In genomic region chr3:9727041-9727595, GRCh38 we compare ENCODE assay signal across 1 cellular context.
TF ChIP-seq lines count a peak whose summit lies in the region.

No MANE protein-coding gene starts in this region.

TF ChIP-seq in HepG2, 621 proteins besides CTCF, POLR2A, EP300 and RAD21:
- no peak for TF ChIP-seq NCOA1 (CRISPR knock-in tag; IDR thresholded peaks at IDR 0.05)
- TF ChIP-seq ZNF564 (CRISPR knock-in tag; IDR thresholded peaks at IDR 0.05): no peak
- 0 out of 2 replicates have a peak, but pooled peaks have one; percentile 34 for TF ChIP-seq MAZ (IDR thresholded peaks at IDR 0.05; ENCODE audit: borderline replicate concordance, low read depth, low read length)
- TF ChIP-seq MAZ (CRISPR knock-in tag; IDR thresholded peaks at IDR 0.05; ENCODE audit: low read depth): no peak
- no peak for TF ChIP-seq ZBTB44 (CRISPR knock-in tag; IDR thresholded peaks at IDR 0.05)
- TF ChIP-seq SRSF4 (IDR thresholded peaks at IDR 0.05; ENCODE audit: low read depth, low read length, poor library complexity, severe bottlenecking): no peak
- no peak for TF ChIP-seq BATF2 (CRISPR knock-in tag; IDR thresholded peaks at IDR 0.05)
- no peak for TF ChIP-seq ZNF275 (CRISPR knock-in tag; IDR thresholded peaks at IDR 0.05; ENCODE audit: borderline replicate concordance)
- no peak for TF ChIP-seq HIC2 (CRISPR knock-in tag; IDR thresholded peaks at IDR 0.05; ENCODE audit: low read depth)
- TF ChIP-seq CC2D1A (CRISPR knock-in tag; IDR thresholded peaks at IDR 0.05): no peak
- TF ChIP-seq SMC3 (IDR thresholded peaks at IDR 0.05; ENCODE audit: low read length): peak; percentile 43; the same call in 1 of the 2 replicates
- TF ChIP-seq CBX5 (CRISPR knock-in tag; IDR thresholded peaks at IDR 0.05; ENCODE audit: borderline replicate concordance): no peak
- no peak for TF ChIP-seq SMARCC2 (IDR thresholded peaks at IDR 0.05)
- no peak for TF ChIP-seq AGO1 (IDR thresholded peaks at IDR 0.05; ENCODE audit: low read depth, low read length, poor library complexity, severe bottlenecking)
- no peak for TF ChIP-seq ZNF687 (CRISPR knock-in tag; IDR thresholded peaks at IDR 0.05)
- TF ChIP-seq E2F5 (CRISPR knock-in tag; conservative IDR thresholded peaks at IDR 0.05): no peak
- no peak for TF ChIP-seq ZSCAN12 (CRISPR knock-in tag; IDR thresholded peaks at IDR 0.05)
- TF ChIP-seq MTERF4 (CRISPR knock-in tag; IDR thresholded peaks at IDR 0.05): no peak
- TF ChIP-seq POGK (CRISPR knock-in tag; conservative IDR thresholded peaks at IDR 0.05): 0 out of 2 replicates have a peak, but pooled peaks have one; percentile 21
- TF ChIP-seq ARID3A (IDR thresholded peaks at IDR 0.05; ENCODE audit: low read depth, low read length): peak; percentile 82
- TF ChIP-seq MLX (CRISPR knock-in tag; IDR thresholded peaks at IDR 0.05): no peak
- TF ChIP-seq ZNF382 (CRISPR knock-in tag; IDR thresholded peaks at IDR 0.05; ENCODE audit: borderline replicate concordance): no peak
- TF ChIP-seq SOX5 (CRISPR knock-in tag; IDR thresholded peaks at IDR 0.05; ENCODE audit: borderline replicate concordance): no peak
- no peak for TF ChIP-seq ZNF460 (CRISPR knock-in tag; IDR thresholded peaks at IDR 0.05; ENCODE audit: borderline replicate concordance)
- TF ChIP-seq CBFB (CRISPR knock-in tag; IDR thresholded peaks at IDR 0.05): no peak
- no peak for TF ChIP-seq CSRNP2 (CRISPR knock-in tag; conservative IDR thresholded peaks at IDR 0.05; ENCODE audit: low read depth)
- TF ChIP-seq FOXK1 (CRISPR knock-in tag; IDR thresholded peaks at IDR 0.05; ENCODE audit: borderline replicate concordance, low read depth): no peak
- peak; percentile 41 for TF ChIP-seq STAG1 (CRISPR knock-in tag; IDR thresholded peaks at IDR 0.05)
- no peak for TF ChIP-seq ZNF777 (CRISPR knock-in tag; IDR thresholded peaks at IDR 0.05)
- TF ChIP-seq CBX1 (IDR thresholded peaks at IDR 0.05; ENCODE audit: low read depth): no peak
- 0 out of 2 replicates have a peak, but pooled peaks have one; percentile 14 for TF ChIP-seq SAP130 (CRISPR knock-in tag; IDR thresholded peaks at IDR 0.05; ENCODE audit: low read depth)
- no peak for TF ChIP-seq ZNF441 (CRISPR knock-in tag; IDR thresholded peaks at IDR 0.05; ENCODE audit: borderline replicate concordance)
